In the genomic region with DNA sequence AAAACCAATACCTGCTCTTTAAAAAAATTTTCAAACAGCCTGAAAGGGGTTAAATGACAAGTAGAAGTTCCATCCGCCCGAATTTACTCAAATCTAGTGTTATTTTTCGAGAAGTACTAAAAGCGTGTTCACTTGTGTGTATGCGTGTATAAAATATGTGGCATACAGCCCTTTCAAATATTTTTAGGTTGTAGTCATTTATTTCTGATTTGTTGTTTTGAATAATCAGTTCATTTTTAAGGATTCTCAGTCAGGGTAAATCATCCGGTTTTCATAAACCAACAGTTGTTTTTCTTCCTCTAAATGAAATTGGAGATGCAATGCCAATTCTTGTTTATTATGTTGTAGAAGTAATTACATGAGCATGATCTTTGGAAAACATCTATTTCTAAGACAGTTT, we compare ENCODE assay signal across 13 cellular contexts. TPM values are rescaled to one million over a fixed set of nuclear protein-coding genes. Genes with fewer than 3 reads are reported as not detected.
DNase-seq lines count a peak whose midpoint lies in the region; ATAC-seq and TF ChIP-seq lines count a peak whose summit lies in the region.
"Had no signal": no experiment of that assay in that cellular context is flagged by ENCODE, and none has a peak within 500 bp of the region (broad histone marks: within the 10 kb centered on the region; RNA-seq: fewer than 3 reads in every experiment).

No MANE protein-coding gene starts in this region.

- H3K9ac ChIP-seq in HUES6 (ENCODE audit: low read length): no peak overlapping the region

- H3K27ac Mint-ChIP-seq in activated T-cell treated with anti-CD3 and anti-CD28 coated beads, Interleukin-2, amount 50 U/mL, for 72 hours: no peak overlapping the region
- H3K27ac Mint-ChIP-seq: activated T-helper 2 cell treated with anti-CD3 and anti-CD28 coated beads, Interferon-gamma antibody, Interleukin-2, Interleukin-4, amounts not matched to agents 10 μg/mL and 5 μg/mL and 100 μg/mL, durations not matched to agents 14 hours and 24 hours and 36 hours had no signal

- no peak for TF ChIP-seq POLR2A in ovary (IDR thresholded peaks at IDR 0.05)

- H3K27me3 Mint-ChIP-seq in activated T-cell treated with anti-CD3 and anti-CD28 coated beads, Interleukin-2, amount 50 U/mL, for 72 hours (ENCODE audit: low read depth): no peaks in the 10 kb centered on the region

- H3K9me3 ChIP-seq in AG04450 (ENCODE audit: control insufficient read depth, insufficient read depth, low read length) (peaks cover 11% of the 10 kb centered on the region), HUES6 (ENCODE audit: control insufficient read depth, insufficient read depth, low read depth, low read length) (no peaks in the 10 kb centered on the region), ovary (no peaks in the 10 kb centered on the region), SJCRH30 (replicated peaks) (no peaks in the 10 kb centered on the region), hepatocyte (ENCODE audit: low read depth) (no peaks in the 10 kb centered on the region)

- no peak for TF ChIP-seq CTCF in AG04450 (IDR thresholded peaks at IDR 0.05; ENCODE audit: low read depth, low read length)
- no peak for TF ChIP-seq CTCF in ovary (IDR thresholded peaks at IDR 0.05)
- no peak for TF ChIP-seq CTCF in hepatocyte (IDR thresholded peaks at IDR 0.05; ENCODE audit: poor library complexity)

- no peak for TF ChIP-seq EP300 in ovary (IDR thresholded peaks at IDR 0.05)

- no peak overlapping the region for H2AFZ ChIP-seq in hepatocyte

- POLR2A ChIA-PET in AG04450 (lab: Yijun Ruan, JAX): no interaction called here

- no peaks in the 10 kb centered on the region for H3K9me3 Mint-ChIP-seq in activated T-cell treated with anti-CD3 and anti-CD28 coated beads, Interleukin-2, amount 50 U/mL, for 72 hours
- H3K9me3 Mint-ChIP-seq: activated T-helper 2 cell treated with anti-CD3 and anti-CD28 coated beads, Interferon-gamma antibody, Interleukin-2, Interleukin-4, amounts not matched to agents 10 μg/mL and 5 μg/mL and 100 μg/mL, durations not matched to agents 14 hours and 24 hours and 36 hours had no signal

- intact Hi-C loops in ovary (cut with DNase I): no loop called here

- peaks cover 2 to 6% of the 10 kb centered on the region in 2 donors for H3K36me3 Mint-ChIP-seq in activated T-cell treated with anti-CD3 and anti-CD28 coated beads, Interleukin-2, amount 50 U/mL, for 72 hours (ENCODE audit: insufficient read depth in 2 of 2)

- DNase-seq in AG04450 (ENCODE audit: low read depth, low spot score) (no peak), fibroblast of gingiva (ENCODE audit: low read depth) (peak; percentile 73), ovary (no peak), NCI-H82 (lab: John Stamatoyannopoulos, UW) (no peak), SJCRH30 (no peak), hepatocyte (ENCODE audit: low spot score) (no peak)
- DNase-seq in activated T-cell treated with anti-CD3 and anti-CD28 coated beads, Interleukin-2, amount 50 U/mL, for 72 hours: no peak
- DNase-seq: activated CD4-positive, alpha-beta T cell treated with anti-CD3 and anti-CD28 coated beads, Interleukin-2, amount 50 U/mL, for 4 hours; effector CD8-positive, alpha-beta T cell; SHP77 treated with DMSO at 0.1 percent for 48 hours; stimulated activated CD4-positive, alpha-beta T cell treated with anti-CD3 and anti-CD28 coated beads, Interleukin-4, amount 100 ng/mL, for 1 hour had no signal

- 5 to 8% (median 8%) methylated on average over 6 of the region's 6 CpGs for WGBS in ovary, 3 donors
- 83% methylated on average over 6 of the region's 6 CpGs for WGBS in hepatocyte (ENCODE audit: low lambda C conversion rate, missing lambda C conversion rate)

- H3K27ac ChIP-seq in AG04450 (ENCODE audit: low read depth, low read length): peak overlapping the region; percentile 31
- H3K27ac ChIP-seq in HUES6 (ENCODE audit: low read depth, low read length): 0 out of 2 replicates have a peak overlapping the region, but pooled peaks have one; percentile 27
- peak overlapping the region; percentile 67 to 74 for H3K27ac ChIP-seq in ovary
- no peak overlapping the region for H3K27ac ChIP-seq in SJCRH30
- H3K27ac ChIP-seq in hepatocyte: no peak overlapping the region

- CTCF ChIA-PET in AG04450 (lab: Charles Lee): interaction anchor here (1.2 kb wide), 1 partner anchor 48 kb away, joined by 3 read pairs; no protein-coding TSS in a partner anchor

- no peak for ATAC-seq in activated T-cell treated with anti-CD3 and anti-CD28 coated beads, Interleukin-2, amount 50 U/mL, for 72 hours (replicated peaks in 1 of 2)

- peaks cover 35% of the 10 kb centered on the region for H3K4me1 Mint-ChIP-seq in activated T-cell treated with anti-CD3 and anti-CD28 coated beads, Interleukin-2, amount 50 U/mL, for 72 hours (ENCODE audit: low read depth)

- H3K4me3 Mint-ChIP-seq in activated T-cell treated with anti-CD3 and anti-CD28 coated beads, Interleukin-2, amount 50 U/mL, for 72 hours: no peak overlapping the region

- no peaks in the 10 kb centered on the region for H3K27me3 ChIP-seq in AG04450 (ENCODE audit: control insufficient read depth, insufficient read depth, low read length)
- no peaks in the 10 kb centered on the region for H3K27me3 ChIP-seq in HUES6 (ENCODE audit: control insufficient read depth, insufficient read depth, low read length)
- H3K27me3 ChIP-seq in ovary: no peaks in the 10 kb centered on the region
- H3K27me3 ChIP-seq in SJCRH30: no peaks in the 10 kb centered on the region
- H3K27me3 ChIP-seq in hepatocyte: no peaks in the 10 kb centered on the region

- no peaks in the 10 kb centered on the region for H3K9me2 ChIP-seq in hepatocyte (replicated peaks; ENCODE audit: insufficient read depth)

- H4K20me1 ChIP-seq in hepatocyte (ENCODE audit: insufficient read depth, poor library complexity, severe bottlenecking): peaks cover 52% of the 10 kb centered on the region

- H3K4me3 ChIP-seq in AG04450 (ENCODE audit: low read depth, low read length) (no peak overlapping the region), HUES6 (ENCODE audit: low read depth, low read length) (no peak overlapping the region), ovary (no peak overlapping the region), SJCRH30 (no peak overlapping the region), hepatocyte (no peak overlapping the region)

- H3K79me2 ChIP-seq in hepatocyte: peaks cover 100% of the 10 kb centered on the region

- no peak overlapping the region for H3K4me2 ChIP-seq in hepatocyte

- H3K36me3 ChIP-seq in HUES6 (ENCODE audit: control insufficient read depth, insufficient read depth, low read length) (peaks cover 7% of the 10 kb centered on the region; the same call in 1 of the 2 replicates), ovary (no peaks in the 10 kb centered on the region), SJCRH30 (peaks cover 3% of the 10 kb centered on the region; the same call in 1 of the 2 replicates), hepatocyte (replicated peaks; ENCODE audit: insufficient read depth, low read depth) (no peaks in the 10 kb centered on the region)

- H3K4me1 ChIP-seq in HUES6 (ENCODE audit: control insufficient read depth, insufficient read depth, low read length) (peaks cover 19% of the 10 kb centered on the region), ovary (ENCODE audit: insufficient read depth) (peaks cover 21% of the 10 kb centered on the region), SJCRH30 (no peaks in the 10 kb centered on the region), hepatocyte (ENCODE audit: insufficient read depth) (no peaks in the 10 kb centered on the region)

RNA-seq across cellular contexts. Expression of a gene that starts 6.9 kb away (rescaled TPM):
- polyA plus RNA-seq in AG04450 (2011; rRNA removed) (140 and 159 TPM in 2 replicates), ovary (100 to 1,000 TPM; 100 to 135 TPM), hepatocyte (72.3 and 75.0 TPM in 2 replicates)
- 136 and 191 TPM in 2 replicates for polyA minus RNA-seq in AG04450 (2011; rRNA and poly(A)+ RNA removed)
- total RNA-seq in ovary (100 to 1,000 TPM; 140 to 196 (median 154) TPM), hepatocyte (101 and 109 TPM in 2 replicates)
- 62.0 and 83.3 TPM in 2 replicates for total RNA-seq in SJCRH30 (2014; rRNA removed; shearing (Covaris generic))
- total RNA-seq in activated T-cell treated with anti-CD3 and anti-CD28 coated beads, Interleukin-2, amount 50 U/mL, for 72 hours: 10 to 100 TPM; 77.9 to 84.4 TPM

RNA-seq across cellular contexts. Expression of a gene that starts 51.0 kb away (rescaled TPM):
- 13.9 and 18.5 TPM in 2 replicates for polyA plus RNA-seq in AG04450 (2011; rRNA removed)
- polyA minus RNA-seq in AG04450 (2011; rRNA and poly(A)+ RNA removed): 9.6 and 10.2 TPM in 2 replicates
- 10 to 100 TPM; 16.8 to 37.6 (median 30.4) TPM for total RNA-seq in ovary
- polyA plus RNA-seq in ovary: 10 to 100 TPM in 1 of 2 donors, 1 to 10 TPM in 1; 7.2 to 37.2 TPM
- total RNA-seq in SJCRH30 (2014; rRNA removed; shearing (Covaris generic)): 21.4 and 22.0 TPM in 2 replicates
- 10 to 100 TPM; 33.8 to 34.9 TPM for total RNA-seq in activated T-cell treated with anti-CD3 and anti-CD28 coated beads, Interleukin-2, amount 50 U/mL, for 72 hours
- 46.3 and 48.3 TPM in 2 replicates for total RNA-seq in hepatocyte
- 102 and 126 TPM in 2 replicates for polyA plus RNA-seq in hepatocyte

Comparison
In these comparisons a context has a peak if more than half of its experiments do, and no peak if none do; other contexts are left out.
1. H3K27ac ChIP-seq: peak in AG04450 (single experiment), HUES6 (single experiment) and ovary (2 of 2); none in SJCRH30 (single experiment) and hepatocyte (single experiment).